ENCODE assay signal across 39 cellular contexts in the genomic region with DNA sequence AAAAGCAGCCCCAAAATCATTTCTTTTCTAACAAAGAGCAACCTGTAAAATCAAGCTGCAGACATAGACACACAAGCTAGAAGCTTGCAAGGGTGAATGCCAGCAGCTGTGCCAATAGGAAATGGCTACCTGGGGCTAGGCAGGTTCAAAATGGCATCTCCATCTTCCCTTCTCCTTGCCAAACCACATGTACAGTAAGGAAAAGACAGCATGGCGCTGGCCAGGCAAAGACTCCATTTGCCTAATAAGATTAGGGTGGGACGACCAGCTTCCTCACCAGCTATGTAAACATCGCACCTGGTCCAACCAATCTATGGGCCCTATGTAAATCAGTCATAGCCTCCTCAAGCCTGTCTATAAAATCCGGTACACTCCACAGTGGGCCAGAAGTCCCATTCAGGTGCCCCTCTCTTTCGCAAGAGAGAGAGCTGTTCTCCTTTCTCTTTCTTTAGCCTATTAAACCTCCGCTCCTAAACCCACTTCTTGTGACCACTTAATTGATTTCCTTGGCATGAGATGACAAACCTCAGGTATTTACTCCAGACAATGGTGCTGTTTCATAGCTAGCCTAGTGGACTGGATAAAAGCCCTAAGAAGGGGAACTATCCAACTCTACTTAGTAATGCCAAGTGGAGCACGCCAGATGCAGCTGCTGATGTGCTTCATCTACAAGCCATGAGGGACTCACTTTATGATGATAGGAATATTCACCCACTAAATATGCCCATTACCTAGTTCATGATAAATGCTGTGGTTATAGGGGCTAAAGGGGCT. TPM values are rescaled to one million over a fixed set of nuclear protein-coding genes. Genes with fewer than 3 reads are reported as not detected.
DNase-seq lines count a peak whose midpoint lies in the region; ATAC-seq, FAIRE-seq and TF ChIP-seq lines count a peak whose summit lies in the region.
"Had no signal": no experiment of that assay in that cellular context is flagged by ENCODE, and none has a peak within 500 bp of the region (broad histone marks: within the 10 kb centered on the region; RNA-seq: fewer than 3 reads in every experiment).

No MANE protein-coding gene starts in this region.

- TF ChIP-seq CTCF in astrocyte (IDR thresholded peaks at IDR 0.05; ENCODE audit: insufficient read depth, low read depth, low read length) (no peak), fibroblast of the aortic adventitia (IDR thresholded peaks at IDR 0.05; ENCODE audit: insufficient read depth, low read length) (no peak), GM10266 (IDR thresholded peaks at IDR 0.05; ENCODE audit: control insufficient read depth, insufficient read depth, low read depth, missing control alignments) (no peak)

- H3K36me3 Mint-ChIP-seq in astrocyte (ENCODE audit: low read depth, unreplicated experiment), result no peaks in the 10 kb centered on the region
- H3K36me3 Mint-ChIP-seq: immature natural killer cell; natural killer cell treated with Interleukin-12 subunit alpha and Interleukin-12 subunit beta and Interleukin-15 and Interleukin-18, amount 100 ng/mL, for 72 hours; stimulated activated effector memory CD8-positive, alpha-beta T cell treated with anti-CD3 and anti-CD28 coated beads, Interleukin-12 subunit alpha, Interleukin-12 subunit beta, amount 100 ng/mL, for 72 hours had no signal

- no peaks in the 10 kb centered on the region for H3K4me1 Mint-ChIP-seq in astrocyte (ENCODE audit: low read depth, unreplicated experiment)
- H3K4me1 Mint-ChIP-seq: immature natural killer cell; stimulated activated effector memory CD8-positive, alpha-beta T cell treated with anti-CD3 and anti-CD28 coated beads, Interleukin-12 subunit alpha, Interleukin-12 subunit beta, amount 100 ng/mL, for 72 hours had no signal

- H3K4me3 Mint-ChIP-seq in astrocyte (ENCODE audit: unreplicated experiment), result no peak overlapping the region
- H3K4me3 Mint-ChIP-seq: immature natural killer cell; natural killer cell treated with Interleukin-12 subunit alpha and Interleukin-12 subunit beta and Interleukin-15 and Interleukin-18, amount 100 ng/mL, for 72 hours; stimulated activated effector memory CD8-positive, alpha-beta T cell treated with anti-CD3 and anti-CD28 coated beads, Interleukin-12 subunit alpha, Interleukin-12 subunit beta, amount 100 ng/mL, for 72 hours had no signal

- no peak overlapping the region for H3K4me2 ChIP-seq in astrocyte (ENCODE audit: low read length)
- H3K4me2 ChIP-seq: A549, PC-9 had no signal

- peaks cover 3% of the 10 kb centered on the region for H4K20me1 ChIP-seq in astrocyte (ENCODE audit: insufficient read depth, low read length)

- peak overlapping the region; percentile 8; the same call in 1 of the 2 replicates for H3K4me3 ChIP-seq in HUES6 (ENCODE audit: low read depth, low read length)
- H3K4me3 ChIP-seq in astrocyte (ENCODE audit: insufficient read depth, low read depth, low read length), result no peak overlapping the region
- no peak overlapping the region for H3K4me3 ChIP-seq in fibroblast of the aortic adventitia (ENCODE audit: low read depth, low read length)
- H3K4me3 ChIP-seq: A549, HAP-1, heart right ventricle, lung, mucosa of descending colon, PC-9, tibial nerve had no signal

- H3K27me3 Mint-ChIP-seq in astrocyte (ENCODE audit: low read depth, unreplicated experiment), result no peaks in the 10 kb centered on the region

- no peak overlapping the region for H2AFZ ChIP-seq in astrocyte (ENCODE audit: low read depth, low read length)
- H2AFZ ChIP-seq: PC-9 had no signal

- no peak overlapping the region for H3K27ac Mint-ChIP-seq in astrocyte (ENCODE audit: unreplicated experiment)
- H3K27ac Mint-ChIP-seq: activated T-helper 2 cell treated with anti-CD3 and anti-CD28 coated beads, Interferon-gamma antibody, Interleukin-2, Interleukin-4, amounts not matched to agents 10 μg/mL and 5 μg/mL and 100 μg/mL, durations not matched to agents 14 hours and 24 hours and 36 hours; immature natural killer cell; natural killer cell treated with Interleukin-12 subunit alpha and Interleukin-12 subunit beta and Interleukin-15 and Interleukin-18, amount 100 ng/mL, for 72 hours; stimulated activated effector memory CD8-positive, alpha-beta T cell treated with anti-CD3 and anti-CD28 coated beads, Interleukin-12 subunit alpha, Interleukin-12 subunit beta, amount 100 ng/mL, for 72 hours had no signal

- H3K27ac ChIP-seq in HUES6 (ENCODE audit: low read depth, low read length) (peak overlapping the region; percentile 87; the same call in 1 of the 2 replicates), astrocyte (ENCODE audit: low read depth, low read length) (no peak overlapping the region)
- H3K27ac ChIP-seq: A549, heart right ventricle, HL-60, PC-9, tibial nerve had no signal

- no peak for ATAC-seq in HG03378 (IDR thresholded peaks at IDR 0.05; ENCODE audit: unreplicated experiment)
- ATAC-seq: A549; heart right ventricle; left cardiac atrium; mucosa of descending colon; natural killer cell treated with Interleukin-12 subunit alpha and Interleukin-12 subunit beta and Interleukin-15 and Interleukin-18, amount 100 ng/mL, for 72 hours; Right ventricle myocardium inferior; stimulated activated effector memory CD8-positive, alpha-beta T cell treated with anti-CD3 and anti-CD28 coated beads, Interleukin-12 subunit alpha, Interleukin-12 subunit beta, amount 100 ng/mL, for 72 hours had no signal

- DNase-seq in DMS79 (lab: John Stamatoyannopoulos, UW) (peak; percentile 72), astrocyte (ENCODE audit: low read depth) (peak; percentile 83), fibroblast of the aortic adventitia (ENCODE audit: low read depth) (peak; percentile 12), GM03348 (ENCODE audit: low spot score) (no peak), GM10266 (ENCODE audit: extremely low spot score) (no peak), NCI-H146 (lab: John Stamatoyannopoulos, UW) (no peak)
- DNase-seq: activated CD4-positive, alpha-beta T cell treated with anti-CD3 and anti-CD28 coated beads for 48 hours; activated CD8-positive, alpha-beta memory T cell treated with anti-CD3 and anti-CD28 coated beads for 24 hours; activated naive CD4-positive, alpha-beta T cell treated with anti-CD3 and anti-CD28 coated beads, Interleukin-2, amount 50 U/mL, for 16 hours; activated T-cell treated with anti-CD3 and anti-CD28 coated beads for 4 hours; amniotic stem cell; effector CD8-positive, alpha-beta T cell; erythroblast; heart right ventricle; immature natural killer cell; left cardiac atrium; mucosa of descending colon; NCI-H1105; NCI-H1930; NCI-H2227 treated with DMSO at 0.1 percent for 48 hours; NCI-H526 treated with DMSO at 0.1 percent for 48 hours; PC-9; stimulated activated CD4-positive, alpha-beta T cell treated with anti-CD3 and anti-CD28 coated beads, Interleukin-15, amount 100 ng/mL, for 24 hours; T-helper 9 cell had no signal

- H3K9me3 ChIP-seq in HUES6 (ENCODE audit: control insufficient read depth, insufficient read depth, low read depth, low read length) (peaks cover 10% of the 10 kb centered on the region; the same call in 1 of the 2 replicates), astrocyte (ENCODE audit: insufficient read depth, low read depth, low read length) (no peaks in the 10 kb centered on the region)
- H3K9me3 ChIP-seq: A549, HAP-1, heart right ventricle, mucosa of descending colon, tibial nerve had no signal

- peaks cover 17% of the 10 kb centered on the region; the same call in 1 of the 2 replicates for H3K4me1 ChIP-seq in HUES6 (ENCODE audit: control insufficient read depth, insufficient read depth, low read length)
- H3K4me1 ChIP-seq in astrocyte (ENCODE audit: insufficient read depth, low read length), result no peaks in the 10 kb centered on the region
- H3K4me1 ChIP-seq: A549, HAP-1, heart right ventricle, tibial nerve had no signal

- no peaks in the 10 kb centered on the region for H3K79me2 ChIP-seq in astrocyte (ENCODE audit: insufficient read depth, low read length)

- no peak for FAIRE-seq in astrocyte (lab: Jason Lieb, UNC)
- FAIRE-seq: A549, colon, frontal cortex, GM18507, GM19239 had no signal

- H3K9me3 Mint-ChIP-seq in astrocyte (ENCODE audit: unreplicated experiment), result peaks cover 2% of the 10 kb centered on the region
- H3K9me3 Mint-ChIP-seq: activated T-helper 2 cell treated with anti-CD3 and anti-CD28 coated beads, Interferon-gamma antibody, Interleukin-2, Interleukin-4, amounts not matched to agents 10 μg/mL and 5 μg/mL and 100 μg/mL, durations not matched to agents 14 hours and 24 hours and 36 hours; natural killer cell treated with Interleukin-12 subunit alpha and Interleukin-12 subunit beta and Interleukin-15 and Interleukin-18, amount 100 ng/mL, for 72 hours; stimulated activated effector memory CD8-positive, alpha-beta T cell treated with anti-CD3 and anti-CD28 coated beads, Interleukin-12 subunit alpha, Interleukin-12 subunit beta, amount 100 ng/mL, for 72 hours had no signal

- H3K9ac ChIP-seq in HUES6 (ENCODE audit: low read length) (peak overlapping the region; percentile 86), astrocyte (ENCODE audit: low read length) (no peak overlapping the region)

- H3K27me3 ChIP-seq in HUES6 (ENCODE audit: control insufficient read depth, insufficient read depth, low read length), result no peaks in the 10 kb centered on the region; the same call in 1 of the 2 replicates
- H3K27me3 ChIP-seq in astrocyte (ENCODE audit: insufficient read depth, low read length), result no peaks in the 10 kb centered on the region
- H3K27me3 ChIP-seq: heart right ventricle, tibial nerve had no signal

- H3K36me3 ChIP-seq in HUES6 (ENCODE audit: control insufficient read depth, insufficient read depth, low read length) (peaks cover 9% of the 10 kb centered on the region; the same call in 1 of the 2 replicates), astrocyte (ENCODE audit: insufficient read depth, low read length) (no peaks in the 10 kb centered on the region)
- H3K36me3 ChIP-seq: HAP-1, heart right ventricle, tibial nerve had no signal

RNA-seq across cellular contexts. Expression of a gene that starts 44.1 kb away (rescaled TPM):
- 0.72 and 0.89 TPM in 2 replicates for total RNA-seq in astrocyte
- 0.25 and 4.6 TPM in 2 replicates for total RNA-seq in fibroblast of the aortic adventitia (ENCODE audit: low replicate concordance)
- total RNA-seq: activated T-helper 2 cell treated with anti-CD3 and anti-CD28 coated beads, Interferon-gamma antibody, Interleukin-2, Interleukin-4, amounts not matched to agents 10 μg/mL and 5 μg/mL and 100 μg/mL, durations not matched to agents 14 hours and 24 hours and 36 hours; Right ventricle myocardium inferior had no signal

RNA-seq across cellular contexts. Expression of a gene that starts 58.0 kb away (rescaled TPM):
- 24.9 and 32.0 TPM in 2 replicates for total RNA-seq in astrocyte
- total RNA-seq in fibroblast of the aortic adventitia (ENCODE audit: low replicate concordance), result 19.3 and 61.4 TPM in 2 replicates

Comparison
In these comparisons a context has a peak if more than half of its experiments do, and no peak if none do; other contexts are left out.
1. DNase-seq: peak in DMS79 (single experiment), astrocyte (single experiment) and fibroblast of the aortic adventitia (single experiment); none in GM03348 (single experiment), GM10266 (single experiment) and NCI-H146 (single experiment).